ENCODE assay signal across 9 cellular contexts in genomic region chr5:73120222-73121108, GRCh38. TPM values are rescaled to one million over a fixed set of nuclear protein-coding genes. Genes with fewer than 3 reads are reported as not detected.
A peak's percentile ranks its signal among the peaks of the same experiment; 100 is the strongest.
DNase-seq lines count a peak whose midpoint lies in the region; FAIRE-seq and TF ChIP-seq lines count a peak whose summit lies in the region.
"Had no signal": no experiment of that assay in that cellular context is flagged by ENCODE, and none has a peak within 500 bp of the region (broad histone marks: within the 10 kb centered on the region; RNA-seq: fewer than 3 reads in every experiment).

Gene TMEM171 (plus strand): TSS chr5:73120575. CDS start chr5:73123374, 2,799 bp downstream.

- peaks cover 44% of the 10 kb centered on the region for H3K27me3 Mint-ChIP-seq in activated naive CD4-positive, alpha-beta T cell treated with anti-CD3 and anti-CD28 coated beads, Interleukin-2, amount 50 U/mL, for 24 hours
- H3K27me3 Mint-ChIP-seq in astrocyte (ENCODE audit: low read depth, unreplicated experiment), result peaks cover 47% of the 10 kb centered on the region

- no peaks in the 10 kb centered on the region for H3K36me3 ChIP-seq in astrocyte (ENCODE audit: insufficient read depth, low read length)

- no peak for DNase-seq in activated naive CD4-positive, alpha-beta T cell treated with anti-CD3 and anti-CD28 coated beads, Interleukin-2, amount 50 U/mL, for 16 hours
- DNase-seq in astrocyte (ENCODE audit: low read depth) (peak; percentile 31), retinal pigment epithelial cell (ENCODE audit: low read depth) (no peak), T-helper 1 cell (no peak)
- no peak for DNase-seq in NK-92 treated with Interleukin-12 subunit alpha and Interleukin-12 subunit beta, amount 100 ng/mL, for 24 hours (lab: John Stamatoyannopoulos, UW)
- DNase-seq in activated CD8-positive, alpha-beta memory T cell treated with anti-CD3 and anti-CD28 coated beads, Interleukin-2, amount 50 U/mL, for 4 hours, result no peak

- no peak for FAIRE-seq in astrocyte (lab: Jason Lieb, UNC)

- no peaks in the 10 kb centered on the region for H3K9me3 ChIP-seq in astrocyte (ENCODE audit: insufficient read depth, low read depth, low read length)

- H4K20me1 ChIP-seq in astrocyte (ENCODE audit: insufficient read depth, low read length), result no peaks in the 10 kb centered on the region

- H3K36me3 Mint-ChIP-seq in activated naive CD4-positive, alpha-beta T cell treated with anti-CD3 and anti-CD28 coated beads, Interleukin-2, amount 50 U/mL, for 24 hours, result no peaks in the 10 kb centered on the region
- H3K36me3 Mint-ChIP-seq in astrocyte (ENCODE audit: low read depth, unreplicated experiment), result peaks cover 7% of the 10 kb centered on the region

- peak within 1 kb of the TSS; percentile 74 for H2AFZ ChIP-seq in astrocyte (ENCODE audit: low read depth, low read length)

- peak within 1 kb of the TSS; percentile 77 for H3K4me3 ChIP-seq in astrocyte (ENCODE audit: insufficient read depth, low read depth, low read length)
- H3K4me3 ChIP-seq in iPS-11a (ENCODE audit: low read depth, low read length), result peak within 1 kb of the TSS; percentile 55
- H3K4me3 ChIP-seq in retinal pigment epithelial cell (ENCODE audit: low read length), result peak within 1 kb of the TSS; percentile 71

- peak within 1 kb of the TSS; percentile 73 for H3K9ac ChIP-seq in astrocyte (ENCODE audit: low read length)

- peaks cover 13% of the 10 kb centered on the region for H3K4me1 Mint-ChIP-seq in activated naive CD4-positive, alpha-beta T cell treated with anti-CD3 and anti-CD28 coated beads, Interleukin-2, amount 50 U/mL, for 24 hours
- peaks cover 17% of the 10 kb centered on the region for H3K4me1 Mint-ChIP-seq in astrocyte (ENCODE audit: low read depth, unreplicated experiment)

- H3K9me3 Mint-ChIP-seq in activated naive CD4-positive, alpha-beta T cell treated with anti-CD3 and anti-CD28 coated beads, Interleukin-2, amount 50 U/mL, for 24 hours, result no peaks in the 10 kb centered on the region
- no peaks in the 10 kb centered on the region for H3K9me3 Mint-ChIP-seq in astrocyte (ENCODE audit: unreplicated experiment)

- no peak within 1 kb of the TSS for H3K27ac Mint-ChIP-seq in activated naive CD4-positive, alpha-beta T cell treated with anti-CD3 and anti-CD28 coated beads, Interleukin-2, amount 50 U/mL, for 24 hours
- H3K27ac Mint-ChIP-seq in astrocyte (ENCODE audit: unreplicated experiment), result no peak within 1 kb of the TSS

- peak within 1 kb of the TSS; percentile 43 for H3K4me3 Mint-ChIP-seq in activated naive CD4-positive, alpha-beta T cell treated with anti-CD3 and anti-CD28 coated beads, Interleukin-2, amount 50 U/mL, for 24 hours
- peak within 1 kb of the TSS; percentile 80 for H3K4me3 Mint-ChIP-seq in astrocyte (ENCODE audit: unreplicated experiment)

- H3K79me2 ChIP-seq in astrocyte (ENCODE audit: insufficient read depth, low read length), result no peaks in the 10 kb centered on the region

- TF ChIP-seq CTCF in astrocyte (IDR thresholded peaks at IDR 0.05; ENCODE audit: insufficient read depth, low read depth, low read length), result no peak
- TF ChIP-seq CTCF in retinal pigment epithelial cell (conservative IDR thresholded peaks at IDR 0.05; ENCODE audit: low read depth, low read length), result no peak

- H3K4me2 ChIP-seq in astrocyte (ENCODE audit: low read length), result peak within 1 kb of the TSS; percentile 100

- peaks cover 8% of the 10 kb centered on the region for H3K27me3 ChIP-seq in astrocyte (ENCODE audit: insufficient read depth, low read length)

- H3K27ac ChIP-seq in astrocyte (ENCODE audit: low read depth, low read length), result no peak within 1 kb of the TSS

- peaks cover 24% of the 10 kb centered on the region for H3K4me1 ChIP-seq in astrocyte (ENCODE audit: insufficient read depth, low read length)

RNA-seq across cellular contexts. Expression of gene TMEM171, which starts in this region (rescaled TPM):
- total RNA-seq in astrocyte, result 0.38 and 0.45 TPM in 2 replicates
- total RNA-seq: subcutaneous adipose tissue had no signal

Comparison
In these comparisons a context has a peak if more than half of its experiments do, and no peak if none do; other contexts are left out.
1. Peak in DNase-seq, H3K4me3 ChIP-seq, H3K9ac ChIP-seq and H3K4me2 ChIP-seq in astrocyte; RNA of the gene not detected or under 1 TPM.